ENCODE assay signal across 12 cellular contexts in genomic region chr6:81450180-81450579, GRCh38.
DNase-seq lines count a peak whose midpoint lies in the region; FAIRE-seq and TF ChIP-seq lines count a peak whose summit lies in the region.
"Had no signal": no experiment of that assay in that cellular context is flagged by ENCODE, and none has a peak within 500 bp of the region (broad histone marks: within the 10 kb centered on the region; RNA-seq: fewer than 3 reads in every experiment).

No MANE protein-coding gene starts in this region.

- DNase-seq in GM03348 (ENCODE audit: low spot score) (peak; percentile 53), RKO (ENCODE audit: low spot score) (peak; percentile 43), fibroblast of peridontal ligament (ENCODE audit: extremely low read depth) (peak; percentile 81), pons (ENCODE audit: low spot score) (peak; percentile 11), cerebellar nuclear complex (lab: John Stamatoyannopoulos, UW) (no peak), NOMO-1 treated with dmso at 0.1 percent for 144 hours (lab: John Stamatoyannopoulos, UW; ENCODE audit: unreplicated experiment) (no peak), D721Med (ENCODE audit: insufficient read length, low spot score) (no peak)
- no peak for DNase-seq in effector CD8-positive, alpha-beta T cell (lab: John Stamatoyannopoulos, UW)
- DNase-seq: activated CD8-positive, alpha-beta memory T cell treated with anti-CD3 and anti-CD28 coated beads, Interleukin-2, amount 50 U/mL, for 48 hours; DMS79; naive B cell; NCI-H2029 treated with DMSO at 0.1 percent for 48 hours had no signal

- no peak for FAIRE-seq in D721Med (lab: Jason Lieb, UNC)

- no peak for TF ChIP-seq CTCF in D721Med (IDR thresholded peaks at IDR 0.05; ENCODE audit: insufficient read depth, missing control alignments)

Comparison
In these comparisons a context has a peak if more than half of its experiments do, and no peak if none do; other contexts are left out.
1. DNase-seq: peak in GM03348 (single experiment), RKO (single experiment), fibroblast of peridontal ligament (single experiment) and pons (single experiment); none in effector CD8-positive, alpha-beta T cell (single experiment), cerebellar nuclear complex (0 of 2), NOMO-1 treated with dmso at 0.1 percent for 144 hours (single experiment) and D721Med (single experiment).